In genomic region chr3:100127792-100128191, GRCh38 we compare ENCODE assay signal across 21 cellular contexts. TPM values are rescaled to one million over a fixed set of nuclear protein-coding genes. Genes with fewer than 3 reads are reported as not detected.
DNase-seq lines count a peak whose midpoint lies in the region; ATAC-seq, FAIRE-seq and TF ChIP-seq lines count a peak whose summit lies in the region.
"Had no signal": no experiment of that assay in that cellular context is flagged by ENCODE, and none has a peak within 500 bp of the region (broad histone marks: within the 10 kb centered on the region; RNA-seq: fewer than 3 reads in every experiment).

No MANE protein-coding gene starts in this region.

- no peak overlapping the region for H2BK120ac ChIP-seq in IMR-90 (ENCODE audit: low read depth, low read length)

- BruUV-seq in IMR-90 (replicated peaks; lab: Mats Ljungman, UMichigan): no TSS peak

- H2BK20ac ChIP-seq in IMR-90 (ENCODE audit: low read depth, low read length): no peak overlapping the region

- H3K9me3 ChIP-seq in left ventricle myocardium inferior (replicated peaks) (no peaks in the 10 kb centered on the region), IMR-90 (ENCODE audit: control insufficient read depth, insufficient read depth, low read length) (no peaks in the 10 kb centered on the region), kidney (ENCODE audit: control insufficient read depth in 1 of 2, low read length in 2 of 2) (no peaks in the 10 kb centered on the region)
- H3K9me3 ChIP-seq: A549, Caco-2, HAP-1 had no signal

- CTCF ChIA-PET in IMR-90 (lab: Yijun Ruan, JAX): no interaction called here

- H3K79me1 ChIP-seq in IMR-90 (ENCODE audit: low read depth in 1 of 2, low read length in 2 of 2): no peaks in the 10 kb centered on the region

- H3K4me1 ChIP-seq in left ventricle myocardium inferior: peaks cover 53% of the 10 kb centered on the region
- H3K4me1 ChIP-seq in IMR-90 (ENCODE audit: control insufficient read depth, insufficient read depth, low read length): peaks cover 4% of the 10 kb centered on the region; the same call in 1 of the 2 replicates
- peaks cover 0 to 3% of the 10 kb centered on the region in 2 donors for H3K4me1 ChIP-seq in kidney (ENCODE audit: control insufficient read depth in 1 of 2, insufficient read depth in 1 of 2, low read depth in 1 of 2, low read length in 2 of 2)
- H3K4me1 ChIP-seq: A549, Caco-2, HAP-1 had no signal

- H3K27ac ChIP-seq in left ventricle myocardium inferior (replicated peaks): peak overlapping the region; percentile 53
- H3K27ac ChIP-seq in IMR-90 (ENCODE audit: insufficient read depth, low read length): no peak overlapping the region
- no peak overlapping the region for H3K27ac ChIP-seq in kidney (ENCODE audit: low read depth in 2 of 2, low read length in 2 of 2)
- H3K27ac ChIP-seq: A549 had no signal

- no CpG with 5 or more reads among the region's 2 CpGs for WGBS in IMR-90 (ENCODE audit: extremely low coverage in 2 of 2, insufficient read length in 1 of 2), 2 experiments

- no peak overlapping the region for H2BK5ac ChIP-seq in IMR-90 (ENCODE audit: low read depth, low read length, poor library complexity, severe bottlenecking)

- no peak overlapping the region for H2AK5ac ChIP-seq in IMR-90 (ENCODE audit: low read depth, low read length)

- no peak for TF ChIP-seq POLR2A in IMR-90 (IDR thresholded peaks at IDR 0.05; ENCODE audit: low read depth, low read length)

- H3K4ac ChIP-seq in IMR-90 (ENCODE audit: low read depth, low read length): no peak overlapping the region

- DNase-seq in left ventricle myocardium inferior (no peak), Right ventricle myocardium inferior (ENCODE audit: missing footprints) (no peak), IMR-90 (no peak), islet precursor cell (peak; percentile 71), left lobe of liver (ENCODE audit: low spot score) (no peak), kidney (no peak)
- DNase-seq: 8988T; ACHN; AML-193; C1 segment of cervical spinal cord; Caco-2; CD4-positive, alpha-beta memory T cell; DMS153; DND-41; GDM1; HFFc6 had no signal

- H3K23ac ChIP-seq in IMR-90 (ENCODE audit: low read depth, low read length): no peak overlapping the region

- no peak for FAIRE-seq in kidney (lab: Jason Lieb, UNC)
- FAIRE-seq: A549, GM12878 had no signal

- H4K20me1 ChIP-seq in IMR-90 (ENCODE audit: insufficient read depth, low read length): no peaks in the 10 kb centered on the region

- ATAC-seq in Right ventricle myocardium inferior: no peak
- ATAC-seq in IMR-90 (ENCODE audit: low read depth): no peak
- no peak for ATAC-seq in HG03045 (IDR thresholded peaks at IDR 0.05; ENCODE audit: unreplicated experiment)
- no peak for ATAC-seq in left lobe of liver
- ATAC-seq: A549, GM12878, GM23338 had no signal

- no peak overlapping the region for H2BK15ac ChIP-seq in IMR-90 (ENCODE audit: low read depth, low read length)

- dilution Hi-C loops in IMR-90 (cut with HindIII; ENCODE audit: low sequenced_read_pairs, unreplicated experiment): no loop called here

- 0 out of 2 replicates have a peak overlapping the region, but pooled peaks have one; percentile 3 for H4K91ac ChIP-seq in IMR-90 (ENCODE audit: insufficient read depth, low read depth, low read length)

- peaks cover 3% of the 10 kb centered on the region; the same call in 1 of the 2 replicates for H3K9me1 ChIP-seq in IMR-90 (ENCODE audit: insufficient read depth, low read length)

- no peak overlapping the region for H3K56ac ChIP-seq in IMR-90 (ENCODE audit: extremely low read depth, insufficient read depth, low read length)

- in situ Hi-C loops in IMR-90 (cut with MboI; ENCODE audit: low sequenced_read_pairs): no loop called here

- H3K9ac ChIP-seq in IMR-90 (ENCODE audit: low read depth, low read length) (no peak overlapping the region), kidney (ENCODE audit: low read length in 2 of 2) (no peak overlapping the region)

- intact Hi-C loops in left ventricle myocardium inferior (cut with micrococcal nuclease): no loop called here
- intact Hi-C loops in Right ventricle myocardium inferior (cut with DNase I): no loop called here
- intact Hi-C loops in IMR-90 (cut with micrococcal nuclease): no loop called here
- intact Hi-C loops in kidney (cut with DNase I): no loop called here

- TF ChIP-seq CTCF in left ventricle myocardium inferior (IDR thresholded peaks at IDR 0.05; ENCODE audit: borderline replicate concordance) (no peak), IMR-90 (conservative IDR thresholded peaks at IDR 0.05; ENCODE audit: low read depth, low read length) (no peak), kidney (IDR thresholded peaks at IDR 0.05; ENCODE audit: borderline replicate concordance, extremely low read depth, insufficient read depth) (no peak)

- H2AK9ac ChIP-seq in IMR-90 (replicated peaks; ENCODE audit: low read depth, low read length, poor library complexity): no peak overlapping the region

- POLR2A ChIA-PET in IMR-90 (lab: Charles Lee; ENCODE audit: unreplicated experiment): no interaction called here

- H3K36me3 ChIP-seq in left ventricle myocardium inferior: no peaks in the 10 kb centered on the region
- H3K36me3 ChIP-seq in IMR-90 (ENCODE audit: control insufficient read depth, insufficient read depth, low read length): no peaks in the 10 kb centered on the region
- no peaks in the 10 kb centered on the region for H3K36me3 ChIP-seq in kidney (ENCODE audit: control insufficient read depth in 1 of 2, insufficient read depth in 2 of 2, low read length in 2 of 2)
- H3K36me3 ChIP-seq: HAP-1 had no signal

- H2AFZ ChIP-seq in IMR-90 (replicated peaks; ENCODE audit: low read length, poor library complexity): no peak overlapping the region
- H2AFZ ChIP-seq: GM23338 had no signal

- no peak overlapping the region for H4K8ac ChIP-seq in IMR-90 (ENCODE audit: low read depth in 2 of 2, low read length in 2 of 2)

- peak overlapping the region; percentile 7; the same call in 1 of the 2 replicates for H3K14ac ChIP-seq in IMR-90 (replicated peaks; ENCODE audit: low read depth, low read length)

- H3K27me3 ChIP-seq in left ventricle myocardium inferior (ENCODE audit: low read depth) (no peaks in the 10 kb centered on the region), IMR-90 (ENCODE audit: control insufficient read depth, insufficient read depth, low read length) (no peaks in the 10 kb centered on the region)

- no peak overlapping the region for H4K5ac ChIP-seq in IMR-90 (ENCODE audit: low read depth, low read length)

- no peak for TF ChIP-seq RAD21 in IMR-90 (IDR thresholded peaks at IDR 0.05; ENCODE audit: low read length)

- no peak overlapping the region for H3K18ac ChIP-seq in IMR-90 (ENCODE audit: low read depth, low read length)

- H3K4me3 ChIP-seq in left ventricle myocardium inferior (no peak overlapping the region), IMR-90 (ENCODE audit: insufficient read depth, low read depth, low read length) (no peak overlapping the region), kidney (ENCODE audit: low read length in 2 of 2) (no peak overlapping the region)
- H3K4me3 ChIP-seq: A549, GM12878, GM23338, HAP-1 had no signal

- no peak overlapping the region for H3K4me2 ChIP-seq in IMR-90 (ENCODE audit: low read depth, low read length)
- H3K4me2 ChIP-seq: A549, GM23338 had no signal

TF ChIP-seq in IMR-90, 13 proteins besides CTCF, POLR2A, EP300 and RAD21:
- no peak for TF ChIP-seq MAZ (IDR thresholded peaks at IDR 0.05; ENCODE audit: borderline replicate concordance, low read depth, low read length)
- no peak for TF ChIP-seq CHD1 (IDR thresholded peaks at IDR 0.05; ENCODE audit: low read depth, low read length)
- TF ChIP-seq MXI1 (IDR thresholded peaks at IDR 0.05; ENCODE audit: borderline replicate concordance, low read depth, low read length): no peak
- TF ChIP-seq RFX5 (IDR thresholded peaks at IDR 0.05; ENCODE audit: low read depth, low read length): no peak
- no peak for TF ChIP-seq FOS (IDR thresholded peaks at IDR 0.05; ENCODE audit: low read depth, low read length)
- TF ChIP-seq SMC3 (IDR thresholded peaks at IDR 0.05; ENCODE audit: low read depth, low read length): no peak
- no peak for TF ChIP-seq BHLHE40 (IDR thresholded peaks at IDR 0.05; ENCODE audit: low read depth, low read length)
- TF ChIP-seq RCOR1 (IDR thresholded peaks at IDR 0.05; ENCODE audit: insufficient replicate concordance, low read length): no peak
- no peak for TF ChIP-seq USF2 (IDR thresholded peaks at IDR 0.05; ENCODE audit: low read depth, low read length)
- no peak for TF ChIP-seq ELK1 (IDR thresholded peaks at IDR 0.05; ENCODE audit: borderline replicate concordance, low read depth, low read length)
- TF ChIP-seq MAFK (IDR thresholded peaks at IDR 0.05; ENCODE audit: low read depth, low read length): no peak
- no peak for TF ChIP-seq CEBPB (IDR thresholded peaks at IDR 0.05; ENCODE audit: low read depth, low read length)
- TF ChIP-seq NFE2L2 (IDR thresholded peaks at IDR 0.05; ENCODE audit: low read depth, low read length): no peak

RNA-seq across cellular contexts. Expression of gene FILIP1L, which starts 13.5 kb away (rescaled TPM):
- total RNA-seq in left ventricle myocardium inferior (84.9 TPM), Right ventricle myocardium inferior (41.3 TPM), IMR-90 (2012; rRNA removed) (19.9 and 21.1 TPM in 2 replicates), left lobe of liver (0.93 TPM), kidney (25.5 TPM)
- polyA plus RNA-seq in IMR-90 (2012; rRNA removed) (11.5 and 14.7 TPM in 2 replicates), kidney (ENCODE audit: insufficient read depth, low read depth, low replicate concordance) (5.5 TPM)
- 2.5 and 4.3 TPM in 2 replicates for polyA plus RNA-seq in IMR-90 (2012; cell fraction: cytosol; rRNA removed)
- polyA plus RNA-seq in IMR-90 (2012; cell fraction: nucleus; rRNA removed; ENCODE audit: low replicate concordance): 1.4 and 10.5 TPM in 2 replicates
- total RNA-seq: CD4-positive, alpha-beta memory T cell; GM23338 had no signal

Comparison
In these comparisons a context has a peak if more than half of its experiments do, and no peak if none do; other contexts are left out.
1. RNA of gene FILIP1L, which starts 13.5 kb away (total RNA-seq): 84.9 TPM in left ventricle myocardium inferior (single experiment), 41.3 TPM in Right ventricle myocardium inferior (single experiment), 25.5 TPM in kidney (single experiment) and 19.9 to 21.1 TPM in IMR-90; 0.93 TPM in left lobe of liver (single experiment); every median in the first group is over 10 times any median in the second.